In genomic region chr1:89613928-89614327, GRCh38 we compare ENCODE assay signal across 22 cellular contexts.
"Had no signal": no experiment of that assay in that cellular context is flagged by ENCODE, and none has a peak within 500 bp of the region (broad histone marks: within the 10 kb centered on the region; RNA-seq: fewer than 3 reads in every experiment).

No MANE protein-coding gene starts in this region.

- H3K27me3 ChIP-seq: ascending aorta, colonic mucosa, tibial artery had no signal

- H3K36me3 ChIP-seq: ascending aorta, colonic mucosa, lower lobe of right lung had no signal

- H3K9me3 ChIP-seq: ascending aorta, colonic mucosa, lower lobe of right lung, tibial artery had no signal

- H3K36me3 Mint-ChIP-seq: mesothelial cell of epicardium had no signal

- H3K4me1 ChIP-seq: ascending aorta, colonic mucosa had no signal

- H3K4me1 Mint-ChIP-seq: endodermal cell, nephron progenitor cell had no signal

- ATAC-seq: left colon; lower lobe of right lung; sciatic nerve; stimulated activated effector memory CD8-positive, alpha-beta T cell treated with anti-CD3 and anti-CD28 coated beads, Interleukin-12 subunit alpha, Interleukin-12 subunit beta, amount 100 ng/mL, for 72 hours had no signal

- H3K27ac ChIP-seq: ascending aorta, colonic mucosa, lower lobe of right lung, SK-N-MC, tibial artery, VCaP had no signal

- DNase-seq: activated CD4-positive, CD25-positive, alpha-beta regulatory T cell treated with anti-CD3 and anti-CD28 coated beads, Interleukin-2, amount 50 U/mL, for 72 hours; activated gamma-delta T cell; colonic mucosa; endodermal cell; foreskin melanocyte; glutamatergic neuron; hypothalamus; islet precursor cell; left colon; lower lobe of right lung; nephron progenitor cell; nucleus accumbens; stimulated activated CD4-positive, alpha-beta T cell treated with anti-CD3 and anti-CD28 coated beads, Interleukin-4, amount 100 ng/mL, for 24 hours; tibial artery had no signal

- H3K4me3 Mint-ChIP-seq: central memory CD8-positive, alpha-beta T cell; endodermal cell; mesothelial cell of epicardium; nephron progenitor cell; stimulated activated effector memory CD8-positive, alpha-beta T cell treated with anti-CD3 and anti-CD28 coated beads, Interleukin-12 subunit alpha, Interleukin-12 subunit beta, amount 100 ng/mL, for 72 hours had no signal

- H3K9me3 Mint-ChIP-seq: central memory CD8-positive, alpha-beta T cell had no signal

- H3K27me3 Mint-ChIP-seq: central memory CD8-positive, alpha-beta T cell had no signal

- H3K4me3 ChIP-seq: ascending aorta, colonic mucosa, lower lobe of right lung, SK-N-MC, smooth muscle cell, tibial artery had no signal

- H3K27ac Mint-ChIP-seq: endodermal cell; mesothelial cell of epicardium; nephron progenitor cell; stimulated activated effector memory CD8-positive, alpha-beta T cell treated with anti-CD3 and anti-CD28 coated beads, Interleukin-12 subunit alpha, Interleukin-12 subunit beta, amount 100 ng/mL, for 72 hours had no signal
